In the genomic region with DNA sequence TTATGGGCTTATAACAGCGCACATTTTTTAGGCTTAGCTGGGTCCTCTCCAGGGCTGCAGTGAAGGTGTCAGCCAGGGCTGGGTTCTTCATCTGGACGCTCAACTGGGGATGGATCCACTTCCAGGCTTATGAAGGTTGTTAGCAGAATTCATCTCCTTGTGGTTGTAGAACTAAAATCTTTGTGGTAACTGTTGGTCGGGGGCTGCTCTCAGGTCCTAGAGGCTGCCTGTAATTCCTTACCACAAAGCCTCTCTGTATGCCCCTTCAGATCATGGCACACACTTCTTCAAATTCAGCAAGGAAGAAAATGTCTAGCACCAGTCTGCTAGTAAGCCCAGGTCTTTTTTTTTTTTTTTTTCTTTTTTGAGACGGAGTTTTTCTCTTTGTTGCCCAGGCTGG, we compare ENCODE assay signal across 1 cellular context.
TF ChIP-seq lines count a peak whose summit lies in the region.

No MANE protein-coding gene starts in this region.

TF ChIP-seq in GM23338, 12 proteins besides CTCF, POLR2A, EP300 and RAD21:
- TF ChIP-seq CREB1 (CRISPR knock-in tag; IDR thresholded peaks at IDR 0.05; ENCODE audit: low read depth) (no peak), ZNF114 (CRISPR knock-in tag; IDR thresholded peaks at IDR 0.05) (no peak), JUNB (IDR thresholded peaks at IDR 0.05; ENCODE audit: unreplicated experiment) (no peak), ZNF331 (CRISPR knock-in tag; IDR thresholded peaks at IDR 0.05; ENCODE audit: low read depth) (no peak), EZH2phosphoT487 (IDR thresholded peaks at IDR 0.05; ENCODE audit: unreplicated experiment) (no peak)
- TF ChIP-seq, protein P1, sequence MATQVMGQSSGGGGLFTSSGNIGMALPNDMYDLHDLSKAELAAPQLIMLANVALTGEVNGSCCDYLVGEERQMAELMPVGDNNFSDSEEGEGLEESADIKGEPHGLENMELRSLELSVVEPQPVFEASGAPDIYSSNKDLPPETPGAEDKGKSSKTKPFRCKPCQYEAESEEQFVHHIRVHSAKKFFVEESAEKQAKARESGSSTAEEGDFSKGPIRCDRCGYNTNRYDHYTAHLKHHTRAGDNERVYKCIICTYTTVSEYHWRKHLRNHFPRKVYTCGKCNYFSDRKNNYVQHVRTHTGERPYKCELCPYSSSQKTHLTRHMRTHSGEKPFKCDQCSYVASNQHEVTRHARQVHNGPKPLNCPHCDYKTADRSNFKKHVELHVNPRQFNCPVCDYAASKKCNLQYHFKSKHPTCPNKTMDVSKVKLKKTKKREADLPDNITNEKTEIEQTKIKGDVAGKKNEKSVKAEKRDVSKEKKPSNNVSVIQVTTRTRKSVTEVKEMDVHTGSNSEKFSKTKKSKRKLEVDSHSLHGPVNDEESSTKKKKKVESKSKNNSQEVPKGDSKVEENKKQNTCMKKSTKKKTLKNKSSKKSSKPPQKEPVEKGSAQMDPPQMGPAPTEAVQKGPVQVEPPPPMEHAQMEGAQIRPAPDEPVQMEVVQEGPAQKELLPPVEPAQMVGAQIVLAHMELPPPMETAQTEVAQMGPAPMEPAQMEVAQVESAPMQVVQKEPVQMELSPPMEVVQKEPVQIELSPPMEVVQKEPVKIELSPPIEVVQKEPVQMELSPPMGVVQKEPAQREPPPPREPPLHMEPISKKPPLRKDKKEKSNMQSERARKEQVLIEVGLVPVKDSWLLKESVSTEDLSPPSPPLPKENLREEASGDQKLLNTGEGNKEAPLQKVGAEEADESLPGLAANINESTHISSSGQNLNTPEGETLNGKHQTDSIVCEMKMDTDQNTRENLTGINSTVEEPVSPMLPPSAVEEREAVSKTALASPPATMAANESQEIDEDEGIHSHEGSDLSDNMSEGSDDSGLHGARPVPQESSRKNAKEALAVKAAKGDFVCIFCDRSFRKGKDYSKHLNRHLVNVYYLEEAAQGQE (IDR thresholded peaks at IDR 0.05; ENCODE audit: unreplicated experiment) = no peak
- TF ChIP-seq, protein P2, sequence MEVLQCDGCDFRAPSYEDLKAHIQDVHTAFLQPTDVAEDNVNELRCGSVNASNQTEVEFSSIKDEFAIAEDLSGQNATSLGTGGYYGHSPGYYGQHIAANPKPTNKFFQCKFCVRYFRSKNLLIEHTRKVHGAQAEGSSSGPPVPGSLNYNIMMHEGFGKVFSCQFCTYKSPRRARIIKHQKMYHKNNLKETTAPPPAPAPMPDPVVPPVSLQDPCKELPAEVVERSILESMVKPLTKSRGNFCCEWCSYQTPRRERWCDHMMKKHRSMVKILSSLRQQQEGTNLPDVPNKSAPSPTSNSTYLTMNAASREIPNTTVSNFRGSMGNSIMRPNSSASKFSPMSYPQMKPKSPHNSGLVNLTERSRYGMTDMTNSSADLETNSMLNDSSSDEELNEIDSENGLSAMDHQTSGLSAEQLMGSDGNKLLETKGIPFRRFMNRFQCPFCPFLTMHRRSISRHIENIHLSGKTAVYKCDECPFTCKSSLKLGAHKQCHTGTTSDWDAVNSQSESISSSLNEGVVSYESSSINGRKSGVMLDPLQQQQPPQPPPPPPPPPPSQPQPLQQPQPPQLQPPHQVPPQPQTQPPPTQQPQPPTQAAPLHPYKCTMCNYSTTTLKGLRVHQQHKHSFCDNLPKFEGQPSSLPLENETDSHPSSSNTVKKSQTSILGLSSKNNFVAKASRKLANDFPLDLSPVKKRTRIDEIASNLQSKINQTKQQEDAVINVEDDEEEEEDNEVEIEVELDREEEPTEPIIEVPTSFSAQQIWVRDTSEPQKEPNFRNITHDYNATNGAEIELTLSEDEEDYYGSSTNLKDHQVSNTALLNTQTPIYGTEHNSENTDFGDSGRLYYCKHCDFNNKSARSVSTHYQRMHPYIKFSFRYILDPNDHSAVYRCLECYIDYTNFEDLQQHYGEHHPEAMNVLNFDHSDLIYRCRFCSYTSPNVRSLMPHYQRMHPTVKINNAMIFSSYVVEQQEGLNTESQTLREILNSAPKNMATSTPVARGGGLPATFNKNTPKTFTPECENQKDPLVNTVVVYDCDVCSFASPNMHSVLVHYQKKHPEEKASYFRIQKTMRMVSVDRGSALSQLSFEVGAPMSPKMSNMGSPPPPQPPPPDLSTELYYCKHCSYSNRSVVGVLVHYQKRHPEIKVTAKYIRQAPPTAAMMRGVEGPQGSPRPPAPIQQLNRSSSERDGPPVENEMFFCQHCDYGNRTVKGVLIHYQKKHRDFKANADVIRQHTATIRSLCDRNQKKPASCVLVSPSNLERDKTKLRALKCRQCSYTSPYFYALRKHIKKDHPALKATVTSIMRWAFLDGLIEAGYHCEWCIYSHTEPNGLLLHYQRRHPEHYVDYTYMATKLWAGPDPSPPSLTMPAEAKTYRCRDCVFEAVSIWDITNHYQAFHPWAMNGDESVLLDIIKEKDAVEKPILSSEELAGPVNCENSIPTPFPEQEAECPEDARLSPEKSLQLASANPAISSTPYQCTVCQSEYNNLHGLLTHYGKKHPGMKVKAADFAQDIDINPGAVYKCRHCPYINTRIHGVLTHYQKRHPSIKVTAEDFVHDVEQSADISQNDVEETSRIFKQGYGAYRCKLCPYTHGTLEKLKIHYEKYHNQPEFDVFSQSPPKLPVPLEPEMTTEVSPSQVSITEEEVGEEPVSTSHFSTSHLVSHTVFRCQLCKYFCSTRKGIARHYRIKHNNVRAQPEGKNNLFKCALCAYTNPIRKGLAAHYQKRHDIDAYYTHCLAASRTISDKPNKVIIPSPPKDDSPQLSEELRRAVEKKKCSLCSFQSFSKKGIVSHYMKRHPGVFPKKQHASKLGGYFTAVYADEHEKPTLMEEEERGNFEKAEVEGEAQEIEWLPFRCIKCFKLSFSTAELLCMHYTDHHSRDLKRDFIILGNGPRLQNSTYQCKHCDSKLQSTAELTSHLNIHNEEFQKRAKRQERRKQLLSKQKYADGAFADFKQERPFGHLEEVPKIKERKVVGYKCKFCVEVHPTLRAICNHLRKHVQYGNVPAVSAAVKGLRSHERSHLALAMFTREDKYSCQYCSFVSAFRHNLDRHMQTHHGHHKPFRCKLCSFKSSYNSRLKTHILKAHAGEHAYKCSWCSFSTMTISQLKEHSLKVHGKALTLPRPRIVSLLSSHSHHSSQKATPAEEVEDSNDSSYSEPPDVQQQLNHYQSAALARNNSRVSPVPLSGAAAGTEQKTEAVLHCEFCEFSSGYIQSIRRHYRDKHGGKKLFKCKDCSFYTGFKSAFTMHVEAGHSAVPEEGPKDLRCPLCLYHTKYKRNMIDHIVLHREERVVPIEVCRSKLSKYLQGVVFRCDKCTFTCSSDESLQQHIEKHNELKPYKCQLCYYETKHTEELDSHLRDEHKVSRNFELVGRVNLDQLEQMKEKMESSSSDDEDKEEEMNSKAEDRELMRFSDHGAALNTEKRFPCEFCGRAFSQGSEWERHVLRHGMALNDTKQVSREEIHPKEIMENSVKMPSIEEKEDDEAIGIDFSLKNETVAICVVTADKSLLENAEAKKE (CRISPR knock-in tag; IDR thresholded peaks at IDR 0.05) = no peak
- TF ChIP-seq, protein P3, sequence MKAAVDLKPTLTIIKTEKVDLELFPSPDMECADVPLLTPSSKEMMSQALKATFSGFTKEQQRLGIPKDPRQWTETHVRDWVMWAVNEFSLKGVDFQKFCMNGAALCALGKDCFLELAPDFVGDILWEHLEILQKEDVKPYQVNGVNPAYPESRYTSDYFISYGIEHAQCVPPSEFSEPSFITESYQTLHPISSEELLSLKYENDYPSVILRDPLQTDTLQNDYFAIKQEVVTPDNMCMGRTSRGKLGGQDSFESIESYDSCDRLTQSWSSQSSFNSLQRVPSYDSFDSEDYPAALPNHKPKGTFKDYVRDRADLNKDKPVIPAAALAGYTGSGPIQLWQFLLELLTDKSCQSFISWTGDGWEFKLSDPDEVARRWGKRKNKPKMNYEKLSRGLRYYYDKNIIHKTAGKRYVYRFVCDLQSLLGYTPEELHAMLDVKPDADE (IDR thresholded peaks at IDR 0.05) = no peak
